ENCODE assay signal across 8 cellular contexts in the genomic region with DNA sequence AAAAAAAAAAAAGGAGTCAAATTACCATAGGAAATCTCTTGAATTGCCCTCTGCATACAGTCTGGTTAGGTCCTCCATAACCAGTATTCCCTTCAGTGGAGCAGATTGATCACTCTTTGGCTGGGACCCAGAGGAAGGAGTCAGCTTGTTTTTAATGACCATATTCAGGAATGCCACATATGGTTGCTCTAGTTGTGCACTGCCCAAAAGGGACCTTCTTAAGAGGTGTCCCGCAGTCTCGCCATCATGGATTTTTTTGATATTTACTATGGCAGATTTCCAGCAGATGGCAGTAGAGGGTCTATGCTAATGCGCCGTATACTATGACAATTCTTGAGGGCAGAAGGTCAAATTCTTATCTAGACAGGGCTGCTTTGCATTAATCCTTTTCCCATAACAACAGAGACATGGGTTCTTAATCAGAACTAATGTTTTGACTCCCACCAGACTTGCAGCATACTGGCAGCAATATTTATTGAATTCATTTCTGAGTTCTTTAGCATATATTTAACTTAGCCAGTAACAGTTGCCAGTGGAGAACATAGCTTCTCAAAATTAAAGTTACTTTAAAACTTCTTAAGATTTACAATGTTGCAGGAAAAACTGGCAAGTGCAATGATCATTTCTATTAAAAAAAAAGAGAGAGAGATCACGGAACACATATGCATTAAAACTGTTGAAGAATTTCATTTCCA. TPM values are rescaled to one million over a fixed set of nuclear protein-coding genes. Genes with fewer than 3 reads are reported as not detected.
A peak's percentile ranks its signal among the peaks of the same experiment; 100 is the strongest.
DNase-seq lines count a peak whose midpoint lies in the region; ATAC-seq and TF ChIP-seq lines count a peak whose summit lies in the region.

No MANE protein-coding gene starts in this region.

- peak overlapping the region; percentile 59 for H3K4me2 ChIP-seq in OCI-LY3 (ENCODE audit: low read length)
- H3K4me2 ChIP-seq in fibroblast of lung (ENCODE audit: extremely low read depth, insufficient read depth, low read length): peak overlapping the region; percentile 35

- POLR2A ChIA-PET in AG04449 (lab: Yijun Ruan, JAX): no interaction called here

- H3K9ac ChIP-seq in OCI-LY3 (ENCODE audit: low read length) (no peak overlapping the region), fibroblast of lung (ENCODE audit: insufficient read depth, low read length) (no peak overlapping the region)

- H4K20me1 ChIP-seq in OCI-LY3 (ENCODE audit: insufficient read depth, low read length): no peaks in the 10 kb centered on the region
- H4K20me1 ChIP-seq in fibroblast of lung (ENCODE audit: control insufficient read depth, extremely low read depth, insufficient read depth, low read length): no peaks in the 10 kb centered on the region

- intact Hi-C loops in vagina (cut with DNase I): loop anchor here (10.0 kb wide), 1 partner anchor 192 kb away; the partner anchor contains the start of genes COA5 and UNC50

- H3K79me2 ChIP-seq in OCI-LY3 (ENCODE audit: low read length): no peaks in the 10 kb centered on the region
- no peaks in the 10 kb centered on the region for H3K79me2 ChIP-seq in fibroblast of lung (ENCODE audit: control insufficient read depth, insufficient read depth, low read length)

- H3K4me3 ChIP-seq in AG04449 (ENCODE audit: low read depth, low read length) (no peak overlapping the region), OCI-LY3 (ENCODE audit: low read length) (peak overlapping the region; percentile 36; the same call in 1 of the 2 replicates), fibroblast of lung (replicated peaks in 1 of 4; ENCODE audit: control extremely low read depth in 1 of 4, insufficient read depth in 1 of 4, low read depth in 3 of 4, low read length in 4 of 4) (no peak overlapping the region), vagina (no peak overlapping the region)

- TF ChIP-seq POLR2A in vagina (IDR thresholded peaks at IDR 0.05): no peak

- no peak for DNase-seq in AG04449 (ENCODE audit: low read depth, low spot score)
- DNase-seq in HS-27A (ENCODE audit: low read depth): peak; percentile 66
- peak; percentile 65 for DNase-seq in activated CD8-positive, alpha-beta memory T cell treated with anti-CD3 and anti-CD28 coated beads, Interleukin-2, amount 50 U/mL, for 48 hours
- DNase-seq in fibroblast of lung (ENCODE audit: low read depth in 2 of 2): peak; percentile 36 to 66
- no peak for DNase-seq in omental fat pad (ENCODE audit: low spot score)
- DNase-seq in vagina (ENCODE audit: extremely low spot score in 2 of 2): no peak

- H3K9me3 ChIP-seq in OCI-LY3 (ENCODE audit: insufficient read depth, low read length) (no peaks in the 10 kb centered on the region), fibroblast of lung (ENCODE audit: control insufficient read depth, insufficient read depth, low read depth, low read length) (no peaks in the 10 kb centered on the region), vagina (no peaks in the 10 kb centered on the region)

- TF ChIP-seq CTCF in AG04449 (IDR thresholded peaks at IDR 0.05; ENCODE audit: insufficient read depth, low read length, missing control alignments) (peak; percentile 61), OCI-LY3 (IDR thresholded peaks at IDR 0.05; ENCODE audit: low read depth, low read length) (peak; percentile 83), fibroblast of lung (conservative IDR thresholded peaks at IDR 0.05 in 1 of 2, IDR thresholded peaks at IDR 0.05 in 1 of 2; ENCODE audit: low read depth in 1 of 2, low read length in 2 of 2) (peak; percentile 74 to 77), omental fat pad (IDR thresholded peaks at IDR 0.05) (no peak), vagina (IDR thresholded peaks at IDR 0.05) (peak in 2 of 3 experiments; percentile 57 to 68)

- H3K27me3 ChIP-seq in OCI-LY3 (ENCODE audit: low read depth, low read length): peaks cover 20% of the 10 kb centered on the region
- no peaks in the 10 kb centered on the region for H3K27me3 ChIP-seq in fibroblast of lung (ENCODE audit: control insufficient read depth, insufficient read depth, low read length)
- no peaks in the 10 kb centered on the region for H3K27me3 ChIP-seq in vagina

- H3K36me3 ChIP-seq in OCI-LY3 (replicated peaks; ENCODE audit: low read depth, low read length) (no peaks in the 10 kb centered on the region), fibroblast of lung (ENCODE audit: control insufficient read depth, insufficient read depth, low read length) (no peaks in the 10 kb centered on the region), vagina (no peaks in the 10 kb centered on the region)

- H2AFZ ChIP-seq in OCI-LY3 (ENCODE audit: low read depth, low read length) (peak overlapping the region; percentile 58; the same call in 1 of the 2 replicates), fibroblast of lung (ENCODE audit: low read length) (peak overlapping the region; percentile 70)

- CTCF ChIA-PET in AG04449 (lab: Yijun Ruan, JAX): interaction anchor here (0.6 to 2.6 kb wide), 30 partner anchors 9 to 1849 kb away, joined by 3 to 21 read pairs (median 5); partner anchors contain the start of genes COA5 and UNC50

- H3K4me1 ChIP-seq in OCI-LY3 (ENCODE audit: low read length): peaks cover 4% of the 10 kb centered on the region
- no peaks in the 10 kb centered on the region for H3K4me1 ChIP-seq in fibroblast of lung (ENCODE audit: control insufficient read depth, extremely low read depth, insufficient read depth, low read length)
- H3K4me1 ChIP-seq in vagina: no peaks in the 10 kb centered on the region

- ATAC-seq in GM18511 (IDR thresholded peaks at IDR 0.05; ENCODE audit: unreplicated experiment) (peak; percentile 71), omental fat pad (ENCODE audit: low FRiP score) (peak; percentile 44)

- no peak overlapping the region for H3K27ac ChIP-seq in OCI-LY3 (ENCODE audit: low read length)
- no peak overlapping the region for H3K27ac ChIP-seq in fibroblast of lung (ENCODE audit: insufficient read depth, low read length)
- H3K27ac ChIP-seq in vagina: no peak overlapping the region

RNA-seq across cellular contexts. Expression of gene INPP4A, which starts 31.8 kb away (rescaled TPM):
- total RNA-seq in fibroblast of lung (19.0 and 26.1 TPM in 2 replicates), omental fat pad (10 to 100 TPM; 19.6 to 32.2 (median 28.0) TPM), vagina (38.1 TPM)
- 8.8 and 10.2 TPM in 2 replicates for polyA plus RNA-seq in fibroblast of lung
- 8.1 and 8.2 TPM in 2 replicates for polyA plus RNA-seq in fibroblast of lung (2012)
- polyA minus RNA-seq in fibroblast of lung (ENCODE audit: low replicate concordance): 37.6 and 49.5 TPM in 2 replicates

Comparison
In these comparisons a context has a peak if more than half of its experiments do, and no peak if none do; other contexts are left out.
1. DNase-seq: peak in HS-27A (single experiment), activated CD8-positive, alpha-beta memory T cell treated with anti-CD3 and anti-CD28 coated beads, Interleukin-2, amount 50 U/mL, for 48 hours (single experiment) and fibroblast of lung (2 of 2); none in AG04449 (single experiment), omental fat pad (single experiment) and vagina (0 of 2).
2. CTCF ChIP-seq: peak in AG04449 (single experiment), OCI-LY3 (single experiment), fibroblast of lung (2 of 2) and vagina (2 of 3); none in omental fat pad (0 of 3).